In genomic region chr1:41566274-41566885, GRCh38 we compare ENCODE assay signal across 17 cellular contexts.
A peak's percentile ranks its signal among the peaks of the same experiment; 100 is the strongest.
DNase-seq lines count a peak whose midpoint lies in the region; ATAC-seq lines count a peak whose summit lies in the region.
"Had no signal": no experiment of that assay in that cellular context is flagged by ENCODE, and none has a peak within 500 bp of the region (broad histone marks: within the 10 kb centered on the region; RNA-seq: fewer than 3 reads in every experiment).

No MANE protein-coding gene starts in this region.

- H3K27ac ChIP-seq in CD4-positive, CD25-positive, alpha-beta regulatory T cell (ENCODE audit: insufficient read depth, low read length, poor library complexity, severe bottlenecking) = no peak overlapping the region
- H3K27ac ChIP-seq: A549, C4-2B had no signal

- no peaks in the 10 kb centered on the region for H3K36me3 ChIP-seq in CD4-positive, CD25-positive, alpha-beta regulatory T cell (ENCODE audit: control insufficient read depth, insufficient read depth, low read length)

- peak; percentile 41 for DNase-seq in activated CD8-positive, alpha-beta memory T cell treated with anti-CD3 and anti-CD28 coated beads, Interleukin-2, amount 50 U/mL, for 48 hours
- no peak for DNase-seq in activated CD8-positive, alpha-beta memory T cell treated with anti-CD3 and anti-CD28 coated beads, Interleukin-2, amount 10 ng/mL, durations not matched to agents 7 days and 5 days
- no peak for DNase-seq in CD4-positive, CD25-positive, alpha-beta regulatory T cell
- DNase-seq in central memory CD8-positive, alpha-beta T cell (ENCODE audit: low spot score in 2 of 2) = no peak
- DNase-seq in stimulated activated effector memory CD8-positive, alpha-beta T cell treated with anti-CD3 and anti-CD28 coated beads, Interleukin-12 subunit alpha, Interleukin-12 subunit beta, amount 100 ng/mL, for 72 hours (ENCODE audit: low spot score in 2 of 2) = no peak
- DNase-seq in left colon (no peak), iPS-NIHi11 (ENCODE audit: low spot score) (no peak)
- DNase-seq: DMS 273 treated with DMSO at 0.1 percent for 48 hours, H7, NCI-H1048, NCI-H1436 treated with DMSO at 0.1 percent for 48 hours, NCI-H2029 treated with DMSO at 0.1 percent for 48 hours, NCI-H2171 treated with DMSO at 0.1 percent for 48 hours, NCI-H748 treated with DMSO at 0.1 percent for 48 hours, RPMI8226 had no signal

- no peaks in the 10 kb centered on the region for H3K27me3 Mint-ChIP-seq in activated CD8-positive, alpha-beta memory T cell treated with anti-CD3 and anti-CD28 coated beads, Interleukin-2, amount 10 ng/mL, durations not matched to agents 7 days and 5 days
- H3K27me3 Mint-ChIP-seq in CD4-positive, CD25-positive, alpha-beta regulatory T cell = no peaks in the 10 kb centered on the region
- H3K27me3 Mint-ChIP-seq in central memory CD8-positive, alpha-beta T cell = no peaks in the 10 kb centered on the region

- no peak overlapping the region for H3K4me3 Mint-ChIP-seq in activated CD8-positive, alpha-beta memory T cell treated with anti-CD3 and anti-CD28 coated beads, Interleukin-2, amount 10 ng/mL, durations not matched to agents 7 days and 5 days
- H3K4me3 Mint-ChIP-seq in CD4-positive, CD25-positive, alpha-beta regulatory T cell = no peak overlapping the region
- no peak overlapping the region for H3K4me3 Mint-ChIP-seq in central memory CD8-positive, alpha-beta T cell
- H3K4me3 Mint-ChIP-seq in stimulated activated effector memory CD8-positive, alpha-beta T cell treated with anti-CD3 and anti-CD28 coated beads, Interleukin-12 subunit alpha, Interleukin-12 subunit beta, amount 100 ng/mL, for 72 hours = no peak overlapping the region

- intact Hi-C loops in left colon (cut with DNase I, micrococcal nuclease) = no loop called here

- no peaks in the 10 kb centered on the region for H3K4me1 ChIP-seq in CD4-positive, CD25-positive, alpha-beta regulatory T cell (ENCODE audit: control insufficient read depth, insufficient read depth, low read length, poor library complexity, severe bottlenecking)
- H3K4me1 ChIP-seq: A549 had no signal

- no peaks in the 10 kb centered on the region for H3K27me3 ChIP-seq in CD4-positive, CD25-positive, alpha-beta regulatory T cell (ENCODE audit: control insufficient read depth, insufficient read depth, low read length)

- H3K9me3 Mint-ChIP-seq in activated CD8-positive, alpha-beta memory T cell treated with anti-CD3 and anti-CD28 coated beads, Interleukin-2, amount 10 ng/mL, durations not matched to agents 7 days and 5 days (ENCODE audit: low read depth) = no peaks in the 10 kb centered on the region
- no peaks in the 10 kb centered on the region for H3K9me3 Mint-ChIP-seq in CD4-positive, CD25-positive, alpha-beta regulatory T cell
- no peaks in the 10 kb centered on the region for H3K9me3 Mint-ChIP-seq in central memory CD8-positive, alpha-beta T cell
- H3K9me3 Mint-ChIP-seq in stimulated activated effector memory CD8-positive, alpha-beta T cell treated with anti-CD3 and anti-CD28 coated beads, Interleukin-12 subunit alpha, Interleukin-12 subunit beta, amount 100 ng/mL, for 72 hours = no peaks in the 10 kb centered on the region

- no peaks in the 10 kb centered on the region for H3K9me3 ChIP-seq in CD4-positive, CD25-positive, alpha-beta regulatory T cell (ENCODE audit: control insufficient read depth in 2 of 2, low read length in 2 of 2)
- H3K9me3 ChIP-seq: A549 had no signal

- CTCF ChIA-PET in activated CD8-positive, alpha-beta memory T cell treated with anti-CD3 and anti-CD28 coated beads, Interleukin-2, amount 10 ng/mL, durations not matched to agents 7 days and 5 days (lab: Charles Lee) = no interaction called here

- H3K4me1 Mint-ChIP-seq in activated CD8-positive, alpha-beta memory T cell treated with anti-CD3 and anti-CD28 coated beads, Interleukin-2, amount 10 ng/mL, durations not matched to agents 7 days and 5 days = peaks cover 14% of the 10 kb centered on the region
- H3K4me1 Mint-ChIP-seq in CD4-positive, CD25-positive, alpha-beta regulatory T cell = peaks cover 7 to 14% (median 12%) of the 10 kb centered on the region in 4 donors
- H3K4me1 Mint-ChIP-seq in central memory CD8-positive, alpha-beta T cell = peaks cover 11% of the 10 kb centered on the region
- H3K4me1 Mint-ChIP-seq in stimulated activated effector memory CD8-positive, alpha-beta T cell treated with anti-CD3 and anti-CD28 coated beads, Interleukin-12 subunit alpha, Interleukin-12 subunit beta, amount 100 ng/mL, for 72 hours = peaks cover 36% of the 10 kb centered on the region

- H3K36me3 Mint-ChIP-seq in activated CD8-positive, alpha-beta memory T cell treated with anti-CD3 and anti-CD28 coated beads, Interleukin-2, amount 10 ng/mL, durations not matched to agents 7 days and 5 days = peaks cover 4% of the 10 kb centered on the region
- peaks cover 47% of the 10 kb centered on the region for H3K36me3 Mint-ChIP-seq in CD4-positive, CD25-positive, alpha-beta regulatory T cell
- peaks cover 6% of the 10 kb centered on the region for H3K36me3 Mint-ChIP-seq in central memory CD8-positive, alpha-beta T cell (ENCODE audit: insufficient read depth)
- H3K36me3 Mint-ChIP-seq in stimulated activated effector memory CD8-positive, alpha-beta T cell treated with anti-CD3 and anti-CD28 coated beads, Interleukin-12 subunit alpha, Interleukin-12 subunit beta, amount 100 ng/mL, for 72 hours = peaks cover 56% of the 10 kb centered on the region

- H3K27ac Mint-ChIP-seq in activated CD8-positive, alpha-beta memory T cell treated with anti-CD3 and anti-CD28 coated beads, Interleukin-2, amount 10 ng/mL, durations not matched to agents 7 days and 5 days = no peak overlapping the region
- H3K27ac Mint-ChIP-seq in CD4-positive, CD25-positive, alpha-beta regulatory T cell = peak overlapping the region in 2 of 3 donors; percentile 3 to 42
- peak overlapping the region; percentile 24 for H3K27ac Mint-ChIP-seq in central memory CD8-positive, alpha-beta T cell (ENCODE audit: low read depth)
- H3K27ac Mint-ChIP-seq in stimulated activated effector memory CD8-positive, alpha-beta T cell treated with anti-CD3 and anti-CD28 coated beads, Interleukin-12 subunit alpha, Interleukin-12 subunit beta, amount 100 ng/mL, for 72 hours = peak overlapping the region; percentile 15

- no peak for ATAC-seq in activated CD8-positive, alpha-beta memory T cell treated with anti-CD3 and anti-CD28 coated beads, Interleukin-2, amount 10 ng/mL, durations not matched to agents 7 days and 5 days
- no peak for ATAC-seq in CD4-positive, CD25-positive, alpha-beta regulatory T cell (ENCODE audit: low read depth in 2 of 2)
- ATAC-seq in central memory CD8-positive, alpha-beta T cell (replicated peaks; ENCODE audit: extremely low read depth, poor library complexity, severe bottlenecking) = no peak
- no peak for ATAC-seq in stimulated activated effector memory CD8-positive, alpha-beta T cell treated with anti-CD3 and anti-CD28 coated beads, Interleukin-12 subunit alpha, Interleukin-12 subunit beta, amount 100 ng/mL, for 72 hours
- ATAC-seq in left colon = no peak
- ATAC-seq: A549 had no signal

- no peak overlapping the region for H3K4me3 ChIP-seq in CD4-positive, CD25-positive, alpha-beta regulatory T cell (ENCODE audit: low read depth, low read length)
- H3K4me3 ChIP-seq: A549 had no signal
